Comparison of ENCODE assay signal across 26 cellular contexts in the genomic region with DNA sequence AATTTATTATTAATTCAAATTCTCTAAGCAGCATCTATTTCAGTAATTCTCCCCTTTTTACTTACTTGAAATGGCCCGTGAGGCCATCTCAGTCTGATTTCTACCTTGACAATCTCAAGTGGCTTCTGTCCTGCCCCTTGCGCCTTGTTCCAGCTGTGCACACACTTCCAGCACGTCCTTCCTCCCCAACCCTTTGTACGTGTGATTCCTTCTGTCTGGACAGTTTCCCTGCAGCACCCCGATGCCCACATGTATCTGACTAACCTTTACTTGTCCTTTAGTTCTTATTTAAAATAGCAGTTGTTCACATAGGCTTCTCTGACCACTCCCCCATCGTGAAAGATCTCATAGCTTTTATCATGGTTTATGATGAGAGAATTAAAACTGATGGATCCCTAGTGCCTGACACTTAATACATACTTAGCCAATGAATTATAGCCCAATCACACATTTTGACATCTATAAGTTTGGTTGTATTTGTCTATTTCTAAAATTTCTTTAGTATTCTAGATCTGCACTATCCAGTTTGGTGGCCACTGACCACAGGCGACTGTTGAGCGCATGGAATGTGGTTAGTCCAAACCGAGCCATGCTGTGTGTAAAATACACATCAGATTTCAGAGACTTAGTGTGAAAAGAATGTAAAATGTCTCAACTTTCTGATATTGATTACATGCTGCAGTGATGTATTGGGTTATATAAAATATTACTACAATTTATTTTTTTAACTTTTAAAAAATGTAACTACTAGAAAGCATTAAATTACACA. TPM values are rescaled to one million over a fixed set of nuclear protein-coding genes. Genes with fewer than 3 reads are reported as not detected.
DNase-seq lines count a peak whose midpoint lies in the region; ATAC-seq and TF ChIP-seq lines count a peak whose summit lies in the region.
"Had no signal": no experiment of that assay in that cellular context is flagged by ENCODE, and none has a peak within 500 bp of the region (broad histone marks: within the 10 kb centered on the region; RNA-seq: fewer than 3 reads in every experiment).

No MANE protein-coding gene starts in this region.

- H3K27ac ChIP-seq in sigmoid colon = no peak overlapping the region
- H3K27ac ChIP-seq: BLaER1 treated with 17β-estradiol and CSF1 and Interleukin-3, amounts not matched to agents 10 nM and 100 nM; esophagus muscularis mucosa; testis had no signal

- TF ChIP-seq POLR2A in sigmoid colon (IDR thresholded peaks at IDR 0.05) = no peak

- ATAC-seq in activated T-cell treated with anti-CD3 and anti-CD28 coated beads, Interleukin-2, amount 50 U/mL, for 72 hours (replicated peaks in 1 of 2) = no peak
- no peak for ATAC-seq in stimulated activated memory B cell treated with anti-CD40 and anti-IgM and Interleukin-4, amounts not matched to agents 10 μg/mL and 1 μg/mL and 100 μg/mL, for 72 hours
- ATAC-seq: GM23338; Right ventricle myocardium inferior; stimulated activated naive B cell treated with anti-CD40 and anti-IgM and Interleukin-4, amounts not matched to agents 10 μg/mL and 1 μg/mL and 100 μg/mL, for 72 hours had no signal

- peaks cover 32% of the 10 kb centered on the region for H3K4me1 Mint-ChIP-seq in activated T-cell treated with anti-CD3 and anti-CD28 coated beads, Interleukin-2, amount 50 U/mL, for 72 hours (ENCODE audit: low read depth)
- peaks cover 27% of the 10 kb centered on the region for H3K4me1 Mint-ChIP-seq in stimulated activated memory B cell treated with anti-CD40 and anti-IgM and Interleukin-4, amounts not matched to agents 10 μg/mL and 1 μg/mL and 100 μg/mL, for 72 hours

- no peaks in the 10 kb centered on the region for H3K27me3 Mint-ChIP-seq in activated T-cell treated with anti-CD3 and anti-CD28 coated beads, Interleukin-2, amount 50 U/mL, for 72 hours (ENCODE audit: low read depth)
- no peaks in the 10 kb centered on the region for H3K27me3 Mint-ChIP-seq in stimulated activated memory B cell treated with anti-CD40 and anti-IgM and Interleukin-4, amounts not matched to agents 10 μg/mL and 1 μg/mL and 100 μg/mL, for 72 hours
- H3K27me3 Mint-ChIP-seq: IgD-negative memory B cell; stimulated activated naive B cell treated with anti-CD40 and anti-IgM and Interleukin-4, amounts not matched to agents 10 μg/mL and 1 μg/mL and 100 μg/mL, for 72 hours had no signal

- no peak overlapping the region for H3K4me3 Mint-ChIP-seq in activated T-cell treated with anti-CD3 and anti-CD28 coated beads, Interleukin-2, amount 50 U/mL, for 72 hours
- H3K4me3 Mint-ChIP-seq in stimulated activated memory B cell treated with anti-CD40 and anti-IgM and Interleukin-4, amounts not matched to agents 10 μg/mL and 1 μg/mL and 100 μg/mL, for 72 hours = no peak overlapping the region
- H3K4me3 Mint-ChIP-seq: activated naive CD4-positive, alpha-beta T cell treated with anti-CD3 and anti-CD28 coated beads for 36 hours; GM23338; natural killer cell; stimulated activated naive B cell treated with anti-CD40 and anti-IgM and Interleukin-4, amounts not matched to agents 10 μg/mL and 1 μg/mL and 100 μg/mL, for 72 hours had no signal

- TF ChIP-seq EP300 in sigmoid colon (IDR thresholded peaks at IDR 0.05) = no peak

- H3K27ac Mint-ChIP-seq in activated T-cell treated with anti-CD3 and anti-CD28 coated beads, Interleukin-2, amount 50 U/mL, for 72 hours = peak overlapping the region; percentile 52
- peak overlapping the region; percentile 5 for H3K27ac Mint-ChIP-seq in stimulated activated memory B cell treated with anti-CD40 and anti-IgM and Interleukin-4, amounts not matched to agents 10 μg/mL and 1 μg/mL and 100 μg/mL, for 72 hours
- H3K27ac Mint-ChIP-seq: activated naive CD4-positive, alpha-beta T cell treated with anti-CD3 and anti-CD28 coated beads for 36 hours; GM23338; IgD-negative memory B cell; stimulated activated naive B cell treated with anti-CD40 and anti-IgM and Interleukin-4, amounts not matched to agents 10 μg/mL and 1 μg/mL and 100 μg/mL, for 72 hours had no signal

- H3K9me3 Mint-ChIP-seq in activated T-cell treated with anti-CD3 and anti-CD28 coated beads, Interleukin-2, amount 50 U/mL, for 72 hours = no peaks in the 10 kb centered on the region
- H3K9me3 Mint-ChIP-seq in stimulated activated memory B cell treated with anti-CD40 and anti-IgM and Interleukin-4, amounts not matched to agents 10 μg/mL and 1 μg/mL and 100 μg/mL, for 72 hours = no peaks in the 10 kb centered on the region
- H3K9me3 Mint-ChIP-seq: activated naive CD4-positive, alpha-beta T cell treated with anti-CD3 and anti-CD28 coated beads for 36 hours; IgD-negative memory B cell; natural killer cell; stimulated activated naive B cell treated with anti-CD40 and anti-IgM and Interleukin-4, amounts not matched to agents 10 μg/mL and 1 μg/mL and 100 μg/mL, for 72 hours had no signal

- H3K9me3 ChIP-seq in sigmoid colon = no peaks in the 10 kb centered on the region
- H3K9me3 ChIP-seq: BLaER1 treated with 17β-estradiol and CSF1 and Interleukin-3, amounts not matched to agents 10 nM and 100 nM; esophagus muscularis mucosa; testis had no signal

- peaks cover 3 to 6% (median 4%) of the 10 kb centered on the region in 4 donors for H3K36me3 ChIP-seq in sigmoid colon

- 81 to 82% methylated on average over 9 of the region's 9 CpGs for WGBS in sigmoid colon, 2 donors

- H3K4me3 ChIP-seq in choroid plexus epithelial cell (ENCODE audit: low read depth, low read length) = no peak overlapping the region
- no peak overlapping the region for H3K4me3 ChIP-seq in sigmoid colon
- H3K4me3 ChIP-seq: BLaER1 treated with 17β-estradiol and CSF1 and Interleukin-3, amounts not matched to agents 10 nM and 100 nM; esophagus muscularis mucosa; GM23338; testis had no signal

- TF ChIP-seq CTCF in choroid plexus epithelial cell (conservative IDR thresholded peaks at IDR 0.05; ENCODE audit: low read depth, low read length) (no peak), sigmoid colon (IDR thresholded peaks at IDR 0.05) (no peak)

- H3K36me3 Mint-ChIP-seq in activated T-cell treated with anti-CD3 and anti-CD28 coated beads, Interleukin-2, amount 50 U/mL, for 72 hours (ENCODE audit: insufficient read depth in 2 of 2) = no peaks in the 10 kb centered on the region
- H3K36me3 Mint-ChIP-seq in stimulated activated memory B cell treated with anti-CD40 and anti-IgM and Interleukin-4, amounts not matched to agents 10 μg/mL and 1 μg/mL and 100 μg/mL, for 72 hours = peaks cover 15% of the 10 kb centered on the region
- H3K36me3 Mint-ChIP-seq: natural killer cell had no signal

- no peaks in the 10 kb centered on the region for H3K27me3 ChIP-seq in sigmoid colon
- H3K27me3 ChIP-seq: BLaER1 treated with 17β-estradiol and CSF1 and Interleukin-3, amounts not matched to agents 10 nM and 100 nM; esophagus muscularis mucosa; testis had no signal

- no peak for DNase-seq in activated T-cell treated with anti-CD3 and anti-CD28 coated beads, Interleukin-2, amount 50 U/mL, for 72 hours
- DNase-seq in activated T-cell treated with anti-CD3 and anti-CD28 coated beads, Interleukin-2, amount 50 U/mL, for 48 hours = no peak
- DNase-seq in MV-4-11 (lab: John Stamatoyannopoulos, UW) (peak; percentile 30), choroid plexus epithelial cell (ENCODE audit: low read depth) (peak; percentile 39), SIG-M5 (lab: John Stamatoyannopoulos, UW) (no peak), sigmoid colon (no peak), NK-92 (lab: John Stamatoyannopoulos, UW; ENCODE audit: unreplicated experiment) (no peak)
- DNase-seq: ACHN; activated naive CD4-positive, alpha-beta T cell treated with anti-CD3 and anti-CD28 coated beads for 36 hours; activated T-cell treated with anti-CD3 and anti-CD28 coated beads for 4 hours; cerebellar nuclear complex; effector memory CD4-positive, alpha-beta T cell; kidney glomerular epithelial cell; mesenchymal stem cell; natural killer cell; NCI-H187 treated with DMSO at 0.1 percent for 48 hours; NCI-H524 treated with DMSO at 0.1 percent for 48 hours; stimulated activated naive B cell treated with anti-CD40 and anti-IgM and Interleukin-4, amounts not matched to agents 10 μg/mL and 1 μg/mL and 100 μg/mL, for 72 hours; T-helper 1 cell; testis had no signal

- intact Hi-C loops in sigmoid colon (cut with DNase I) = no loop called here

- H3K4me1 ChIP-seq in sigmoid colon = no peaks in the 10 kb centered on the region
- H3K4me1 ChIP-seq: testis had no signal

RNA-seq across cellular contexts. Expression of gene ZBTB34, which starts 14.3 kb away (rescaled TPM):
- total RNA-seq in activated T-cell treated with anti-CD3 and anti-CD28 coated beads, Interleukin-2, amount 50 U/mL, for 72 hours = 1 to 10 TPM; 7.1 to 8.1 TPM
- total RNA-seq in sigmoid colon = 10 to 100 TPM in 1 of 4 donors, 1 to 10 TPM in 3; 8.9 to 11.4 (median 9.7) TPM
- polyA plus RNA-seq in sigmoid colon = 1 to 10 TPM; 1.4 to 3.1 (median 1.8) TPM

RNA-seq across cellular contexts. Expression of gene RALGPS1, which starts 39.9 kb away (rescaled TPM):
- 1 to 10 TPM; 3.3 to 3.4 TPM for total RNA-seq in activated T-cell treated with anti-CD3 and anti-CD28 coated beads, Interleukin-2, amount 50 U/mL, for 72 hours
- total RNA-seq in sigmoid colon = 10 to 100 TPM; 11.4 to 18.6 (median 14.3) TPM
- 10 to 100 TPM in 1 of 3 donors, 1 to 10 TPM in 2; 6.6 to 11.0 (median 9.0) TPM for polyA plus RNA-seq in sigmoid colon

Comparison
In these comparisons a context has a peak if more than half of its experiments do, and no peak if none do; other contexts are left out.
1. DNase-seq: peak in MV-4-11 (single experiment) and choroid plexus epithelial cell (single experiment); none in activated T-cell treated with anti-CD3 and anti-CD28 coated beads, Interleukin-2, amount 50 U/mL, for 72 hours (0 of 2), activated T-cell treated with anti-CD3 and anti-CD28 coated beads, Interleukin-2, amount 50 U/mL, for 48 hours (0 of 2), SIG-M5 (single experiment), sigmoid colon (single experiment) and NK-92 (single experiment).